In genomic region chr14:91114079-91115065, GRCh38 we compare ENCODE assay signal across 8 cellular contexts. TPM values are rescaled to one million over a fixed set of nuclear protein-coding genes. Genes with fewer than 3 reads are reported as not detected.
DNase-seq lines count a peak whose midpoint lies in the region; ATAC-seq, FAIRE-seq and TF ChIP-seq lines count a peak whose summit lies in the region.

No MANE protein-coding gene starts in this region.

- DNase-seq in NCI-H1105 treated with DMSO at 0.1 percent for 48 hours (lab: John Stamatoyannopoulos, UW) (peak; percentile 51), NCI-H1105 (lab: John Stamatoyannopoulos, UW) (no peak), NCI-H2107 (lab: John Stamatoyannopoulos, UW) (peak; percentile 80), activated B cell treated with CpG ODN at 0.5 μM for 24 hours (peak; percentile 54), keratinocyte (ENCODE audit: low read depth, low spot score) (peak; percentile 42)
- DNase-seq in central memory CD8-positive, alpha-beta T cell (ENCODE audit: low spot score in 2 of 2) = peak; percentile 31 to 41
- peak; percentile 49 for DNase-seq in stimulated activated CD4-positive, alpha-beta T cell treated with anti-CD3 and anti-CD28 coated beads, Interleukin-12 subunit alpha, Interleukin-12 subunit beta, amount 100 ng/mL, for 4 hours

- no peaks in the 10 kb centered on the region for H3K9me3 ChIP-seq in keratinocyte (ENCODE audit: control insufficient read depth, low read depth, low read length)

- CTCF ChIA-PET in activated B cell treated with CpG ODN at 0.5 μM for 24 hours (lab: Charles Lee) = interaction anchor here (1.0 to 3.1 kb wide), 5 partner anchors 25 to 212 kb away, joined by 4 to 21 read pairs (median 6); partner anchors contain the start of gene RPS6KA5

- dilution Hi-C loops in keratinocyte (cut with MboI; ENCODE audit: extremely low pct_ligation_motif_present, low sequenced_read_pairs) = no loop called here

- peak overlapping the region; percentile 98 for H3K4me3 Mint-ChIP-seq in activated B cell treated with CpG ODN at 0.5 μM for 24 hours
- peak overlapping the region; percentile 79 for H3K4me3 Mint-ChIP-seq in central memory CD8-positive, alpha-beta T cell

- no peaks in the 10 kb centered on the region for H3K27me3 Mint-ChIP-seq in activated B cell treated with CpG ODN at 0.5 μM for 24 hours
- no peaks in the 10 kb centered on the region for H3K27me3 Mint-ChIP-seq in central memory CD8-positive, alpha-beta T cell

- no peaks in the 10 kb centered on the region for H3K27me3 ChIP-seq in keratinocyte (ENCODE audit: control insufficient read depth, extremely low read depth, insufficient read depth, low read length)

- no peaks in the 10 kb centered on the region for H3K9me3 Mint-ChIP-seq in activated B cell treated with CpG ODN at 0.5 μM for 24 hours
- H3K9me3 Mint-ChIP-seq in central memory CD8-positive, alpha-beta T cell = peaks cover 4% of the 10 kb centered on the region

- peaks cover 51% of the 10 kb centered on the region for H3K4me1 ChIP-seq in keratinocyte (ENCODE audit: control insufficient read depth, extremely low read depth, insufficient read depth, low read length)

- H3K9me1 ChIP-seq in keratinocyte (ENCODE audit: control insufficient read depth, extremely low read depth, insufficient read depth, low read length) = no peaks in the 10 kb centered on the region

- peak overlapping the region; percentile 100 for H3K4me2 ChIP-seq in keratinocyte (ENCODE audit: control insufficient read depth, extremely low read depth, insufficient read depth, low read depth, low read length)

- peak overlapping the region; percentile 39 to 90 (median 85) for H3K4me3 ChIP-seq in keratinocyte (ENCODE audit: control insufficient read depth in 2 of 3, extremely low read depth in 1 of 3, insufficient read depth in 2 of 3, low read depth in 1 of 3, low read length in 3 of 3)

- H2AFZ ChIP-seq in keratinocyte (ENCODE audit: control insufficient read depth, low read length) = peak overlapping the region; percentile 92

- TF ChIP-seq CTCF in activated B cell treated with CpG ODN at 0.5 μM for 24 hours (IDR thresholded peaks at IDR 0.05) (no peak), keratinocyte (optimal IDR thresholded peaks at IDR 0.05 in 1 of 3, IDR thresholded peaks at IDR 0.05 in 1 of 3, conservative IDR thresholded peaks at IDR 0.05 in 1 of 3; ENCODE audit: extremely low read depth in 1 of 3, insufficient read depth in 2 of 3, low read length in 3 of 3) (no peak)

- peaks cover 36% of the 10 kb centered on the region for H3K36me3 Mint-ChIP-seq in activated B cell treated with CpG ODN at 0.5 μM for 24 hours (ENCODE audit: low read depth)
- peaks cover 7% of the 10 kb centered on the region for H3K36me3 Mint-ChIP-seq in central memory CD8-positive, alpha-beta T cell (ENCODE audit: insufficient read depth)

- H3K9ac ChIP-seq in keratinocyte (ENCODE audit: control insufficient read depth, extremely low read depth, insufficient read depth, low read length) = peak overlapping the region; percentile 92

- no peaks in the 10 kb centered on the region for H4K20me1 ChIP-seq in keratinocyte (ENCODE audit: control insufficient read depth, extremely low read depth, insufficient read depth, low read length)

- peak overlapping the region; percentile 99 for H3K27ac ChIP-seq in keratinocyte (ENCODE audit: control insufficient read depth, insufficient read depth, low read length)

- peaks cover 67% of the 10 kb centered on the region for H3K4me1 Mint-ChIP-seq in activated B cell treated with CpG ODN at 0.5 μM for 24 hours
- H3K4me1 Mint-ChIP-seq in central memory CD8-positive, alpha-beta T cell = peaks cover 69% of the 10 kb centered on the region

- POLR2A ChIA-PET in activated B cell treated with CpG ODN at 0.5 μM for 24 hours (lab: Charles Lee) = interaction anchor here (0.6 to 3.9 kb wide), 33 partner anchors 9 to 1940 kb away, joined by 3 to 90 read pairs (median 4); partner anchors contain the start of genes RPS6KA5 and TRIP11

- intact Hi-C loops in activated B cell treated with CpG ODN at 0.5 μM for 24 hours (cut with micrococcal nuclease) = loop anchor here (1.0 to 2.0 kb wide), 6 partner anchors 10 to 396 kb away; partner anchors contain the start of genes PPP4R3A and RPS6KA5

- peak; percentile 29 for FAIRE-seq in keratinocyte (lab: Jason Lieb, UNC)

- H3K79me2 ChIP-seq in keratinocyte (ENCODE audit: control insufficient read depth, insufficient read depth, low read length) = peaks cover 12% of the 10 kb centered on the region

- H3K36me3 ChIP-seq in keratinocyte (ENCODE audit: control insufficient read depth in 2 of 2, extremely low read depth in 1 of 2, insufficient read depth in 2 of 2, low read length in 2 of 2) = no peaks in the 10 kb centered on the region

- peak overlapping the region; percentile 98 for H3K27ac Mint-ChIP-seq in activated B cell treated with CpG ODN at 0.5 μM for 24 hours
- H3K27ac Mint-ChIP-seq in central memory CD8-positive, alpha-beta T cell (ENCODE audit: low read depth) = peak overlapping the region; percentile 92

- ATAC-seq in HG02870 (IDR thresholded peaks at IDR 0.05; ENCODE audit: unreplicated experiment) = peak; percentile 73
- ATAC-seq in activated B cell treated with CpG ODN at 0.5 μM for 24 hours (ENCODE audit: low read depth) = peak; percentile 84
- ATAC-seq in central memory CD8-positive, alpha-beta T cell (replicated peaks; ENCODE audit: extremely low read depth, poor library complexity, severe bottlenecking) = peak; percentile 83

RNA-seq across cellular contexts. Expression of gene DGLUCY, which starts 0.5 kb away (rescaled TPM):
- total RNA-seq in activated B cell treated with CpG ODN at 0.5 μM for 24 hours = 76.7 and 92.7 TPM in 2 replicates
- 13.7 to 33.1 TPM (median 19.4 TPM) in 3 replicates for polyA plus RNA-seq in keratinocyte
- polyA plus RNA-seq in keratinocyte (2011; ENCODE audit: low read depth) = 4.7 TPM
- polyA plus RNA-seq in keratinocyte (2011; cell fraction: cytosol; rRNA removed) = 11.7 and 12.0 TPM in 2 replicates
- 32.9 and 39.7 TPM in 2 replicates for polyA plus RNA-seq in keratinocyte (2011; cell fraction: nucleus; rRNA removed)
- polyA plus RNA-seq in keratinocyte (2012; ENCODE audit: low replicate concordance) = 5.8 and 22.4 TPM in 2 replicates
- polyA minus RNA-seq in keratinocyte = 15.9 to 44.8 TPM (median 24.6 TPM) in 3 replicates
- polyA minus RNA-seq in keratinocyte (2011; cell fraction: cytosol; rRNA and poly(A)+ RNA removed) = 19.0 TPM
- polyA minus RNA-seq in keratinocyte (2011; cell fraction: nucleus; rRNA and poly(A)+ RNA removed) = 23.3 and 28.5 TPM in 2 replicates

RNA-seq across cellular contexts. Expression of gene RPS6KA5, which starts 53.9 kb away (rescaled TPM):
- total RNA-seq in activated B cell treated with CpG ODN at 0.5 μM for 24 hours = 13.3 and 16.3 TPM in 2 replicates
- 1.4 to 2.9 TPM (median 2.6 TPM) in 3 replicates for polyA plus RNA-seq in keratinocyte
- polyA plus RNA-seq in keratinocyte (2011; ENCODE audit: low read depth) = 9.8 TPM
- polyA plus RNA-seq in keratinocyte (2011; cell fraction: cytosol; rRNA removed) = 1.0 and 1.5 TPM in 2 replicates
- 2.4 and 2.5 TPM in 2 replicates for polyA plus RNA-seq in keratinocyte (2011; cell fraction: nucleus; rRNA removed)
- polyA plus RNA-seq in keratinocyte (2012; ENCODE audit: low replicate concordance) = 1.7 and 4.0 TPM in 2 replicates
- 0.62 to 3.0 TPM (median 1.5 TPM) in 3 replicates for polyA minus RNA-seq in keratinocyte
- polyA minus RNA-seq in keratinocyte (2011; cell fraction: cytosol; rRNA and poly(A)+ RNA removed) = 1.9 TPM
- polyA minus RNA-seq in keratinocyte (2011; cell fraction: nucleus; rRNA and poly(A)+ RNA removed) = 2.0 and 6.7 TPM in 2 replicates
